ENCODE assay signal across 8 cellular contexts in the genomic region with DNA sequence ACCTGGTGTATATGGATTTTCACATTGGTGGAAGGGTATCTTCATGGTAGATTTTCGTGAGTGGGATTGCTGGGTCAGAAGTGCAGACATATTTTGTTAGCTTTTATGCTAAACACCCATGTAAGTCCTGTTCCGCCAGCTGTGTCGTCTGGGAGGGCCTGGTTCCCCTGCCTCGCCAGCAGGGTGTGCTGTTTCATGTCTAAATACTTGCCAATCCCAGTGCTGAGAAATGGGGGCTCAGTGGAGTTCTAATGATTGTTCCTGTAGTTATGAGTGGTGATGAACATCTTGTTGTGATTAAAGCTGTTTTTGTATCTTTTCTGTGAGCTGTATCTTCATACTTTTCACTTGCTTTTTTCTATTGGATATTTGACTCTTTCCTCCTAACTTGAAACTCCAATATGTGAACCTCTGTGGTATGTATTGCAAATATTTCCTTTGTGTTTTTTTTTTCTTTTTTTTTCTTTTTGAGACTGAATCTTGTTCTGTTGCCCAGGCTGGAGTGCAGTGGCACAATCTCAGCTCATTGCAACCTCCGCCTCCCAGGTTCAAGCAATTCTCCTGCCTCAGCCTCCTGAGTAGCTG. TPM values are rescaled to one million over a fixed set of nuclear protein-coding genes. Genes with fewer than 3 reads are reported as not detected.
DNase-seq lines count a peak whose midpoint lies in the region.

No MANE protein-coding gene starts in this region.

- DNase-seq in DMS 273 (lab: John Stamatoyannopoulos, UW; ENCODE audit: unreplicated experiment) (peak; percentile 39), DMS 273 treated with DMSO at 0.1 percent for 48 hours (lab: John Stamatoyannopoulos, UW) (no peak), MV-4-11 (lab: John Stamatoyannopoulos, UW) (peak; percentile 58), activated T-cell treated with anti-CD3 and anti-CD28 coated beads for 24 hours (ENCODE audit: low read depth) (peak; percentile 16), glomerular endothelial cell (ENCODE audit: extremely low read depth, low read depth, low spot score) (peak; percentile 18), COR-L47 (lab: John Stamatoyannopoulos, UW) (no peak), NCI-H128 (lab: John Stamatoyannopoulos, UW; ENCODE audit: unreplicated experiment) (no peak)
- DNase-seq in stimulated activated CD4-positive, alpha-beta T cell treated with anti-CD3 and anti-CD28 coated beads, Interleukin-1b, Interleukin-23, amount 100 ng/mL, for 24 hours (ENCODE audit: low read depth in 4 of 4, low spot score in 1 of 4), result peak in 3 of 4 experiments; percentile 7 to 26 (median 14)

RNA-seq across cellular contexts. Expression of gene KDM4B, which starts 32.7 kb away (rescaled TPM):
- 38.0 and 47.5 TPM in 2 replicates for total RNA-seq in glomerular endothelial cell

Comparison
In these comparisons a context has a peak if more than half of its experiments do, and no peak if none do; other contexts are left out.
1. DNase-seq: peak in DMS 273 (single experiment), MV-4-11 (single experiment), activated T-cell treated with anti-CD3 and anti-CD28 coated beads for 24 hours (single experiment), glomerular endothelial cell (single experiment) and stimulated activated CD4-positive, alpha-beta T cell treated with anti-CD3 and anti-CD28 coated beads, Interleukin-1b, Interleukin-23, amount 100 ng/mL, for 24 hours (3 of 4); none in DMS 273 treated with DMSO at 0.1 percent for 48 hours (single experiment), COR-L47 (single experiment) and NCI-H128 (single experiment).